In the genomic region with DNA sequence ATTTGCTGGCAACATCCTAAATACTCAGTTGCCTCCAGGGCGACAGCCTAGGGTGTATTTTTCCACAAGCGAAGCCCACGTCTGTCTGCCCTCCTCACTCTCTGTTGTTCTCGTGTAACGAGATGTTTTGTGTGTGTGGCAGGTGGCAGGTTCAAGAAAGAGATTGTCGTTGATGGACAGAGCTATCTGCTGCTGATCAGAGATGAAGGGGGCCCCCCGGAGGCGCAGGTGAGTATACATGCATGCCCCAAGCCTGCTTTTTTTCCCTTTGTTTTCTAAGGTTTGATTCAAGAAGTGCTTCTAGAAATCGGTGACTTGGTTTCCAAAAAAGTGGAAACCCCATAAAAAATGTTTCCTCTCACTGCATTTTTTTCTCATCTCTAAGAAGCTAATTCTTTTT, we compare ENCODE assay signal across 9 cellular contexts.
A peak's percentile ranks its signal among the peaks of the same experiment; 100 is the strongest.
DNase-seq lines count a peak whose midpoint lies in the region; ATAC-seq and FAIRE-seq lines count a peak whose summit lies in the region.
"Had no signal": no experiment of that assay in that cellular context is flagged by ENCODE, and none has a peak within 500 bp of the region (broad histone marks: within the 10 kb centered on the region; RNA-seq: fewer than 3 reads in every experiment).

No MANE protein-coding gene starts in this region.

- DNase-seq in HTR-8/SVneo (ENCODE audit: insufficient read length, low spot score) (peak; percentile 37), SHP77 treated with DMSO at 0.1 percent for 48 hours (lab: John Stamatoyannopoulos, UW) (peak; percentile 55), iPS-NIHi11 (ENCODE audit: low spot score) (peak; percentile 67), putamen (ENCODE audit: low spot score) (no peak), GM23248 (no peak), inferior parietal cortex (ENCODE audit: extremely low spot score) (no peak)

- no peaks in the 10 kb centered on the region for H3F3A ChIP-seq in GM23248 (ENCODE audit: insufficient read depth)

- no peaks in the 10 kb centered on the region for H3K79me2 ChIP-seq in GM23248 (ENCODE audit: insufficient read depth)

- H3K9me3 ChIP-seq in BLaER1, result no peaks in the 10 kb centered on the region
- H3K9me3 ChIP-seq in GM23248 (ENCODE audit: low read depth), result no peaks in the 10 kb centered on the region

- peaks cover 46% of the 10 kb centered on the region for H3K4me1 ChIP-seq in BLaER1
- no peaks in the 10 kb centered on the region for H3K4me1 ChIP-seq in GM23248 (ENCODE audit: insufficient read depth)

- peak overlapping the region; percentile 30; the same call in 1 of the 2 replicates for H3K27ac ChIP-seq in BLaER1
- H3K27ac ChIP-seq in GM23248, result no peak overlapping the region

- ATAC-seq in GM18868 (IDR thresholded peaks at IDR 0.05; ENCODE audit: unreplicated experiment), result no peak

- H3K4me3 ChIP-seq in BLaER1 (no peak overlapping the region), GM23248 (no peak overlapping the region)

- H4K20me1 ChIP-seq in BLaER1 (peaks cover 63% of the 10 kb centered on the region), GM23248 (ENCODE audit: insufficient read depth) (no peaks in the 10 kb centered on the region)

- in situ Hi-C loops in GM23248 (cut with MboI), result loop anchor here (5.0 to 10.0 kb wide), 2 partner anchors 139 to 606 kb away; no protein-coding TSS in a partner anchor

- H3K36me3 ChIP-seq in BLaER1 (peaks cover 65% of the 10 kb centered on the region), GM23248 (ENCODE audit: low read depth) (no peaks in the 10 kb centered on the region; the same call in 1 of the 2 replicates)

- 67 to 72% methylated on average over 9 of the region's 9 CpGs for WGBS in GM23248 (ENCODE audit: low coverage in 1 of 2, low lambda C conversion rate in 2 of 2, missing lambda C conversion rate in 2 of 2), 2 experiments

- no peak overlapping the region for H3K9ac ChIP-seq in BLaER1
- no peak overlapping the region for H3K9ac ChIP-seq in GM23248

- no peak overlapping the region for H2AFZ ChIP-seq in GM23248

- H3K27me3 ChIP-seq in BLaER1 (no peaks in the 10 kb centered on the region), GM23248 (replicated peaks; ENCODE audit: insufficient read depth) (no peaks in the 10 kb centered on the region)

- no peaks in the 10 kb centered on the region for H3K9me2 ChIP-seq in GM23248 (ENCODE audit: insufficient read depth)

- no peak for FAIRE-seq in HTR-8/SVneo (lab: Jason Lieb, UNC)
- FAIRE-seq: colon had no signal

- H3K4me2 ChIP-seq in BLaER1, result peak overlapping the region; percentile 59
- H3K4me2 ChIP-seq in GM23248 (ENCODE audit: unreplicated experiment), result no peak overlapping the region

Comparison
In these comparisons a context has a peak if more than half of its experiments do, and no peak if none do; other contexts are left out.
1. DNase-seq: peak in HTR-8/SVneo (single experiment), SHP77 treated with DMSO at 0.1 percent for 48 hours (single experiment) and iPS-NIHi11 (single experiment); none in putamen (single experiment), GM23248 (single experiment) and inferior parietal cortex (single experiment).